ENCODE assay signal across 14 cellular contexts in the genomic region with DNA sequence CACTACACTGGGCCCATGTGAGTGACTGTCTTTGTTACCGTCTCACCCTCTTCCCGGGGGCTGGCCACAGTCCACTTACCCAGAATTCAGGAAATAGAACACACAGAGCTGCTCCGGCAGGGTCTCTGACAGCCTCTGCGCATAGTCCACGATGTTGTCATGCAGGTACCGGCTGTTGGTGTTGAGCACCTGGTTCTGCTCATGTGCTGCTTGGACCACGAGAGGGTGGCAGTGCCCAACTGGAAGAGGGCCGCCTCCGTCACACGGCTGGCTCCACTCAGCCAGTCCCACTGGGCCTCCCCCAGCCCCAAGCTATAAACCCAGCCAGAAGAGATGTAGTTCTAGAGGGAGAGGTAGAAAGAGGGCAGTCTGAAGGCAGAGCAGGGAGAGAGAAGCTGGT. TPM values are rescaled to one million over a fixed set of nuclear protein-coding genes. Genes with fewer than 3 reads are reported as not detected.
DNase-seq lines count a peak whose midpoint lies in the region; ATAC-seq, FAIRE-seq and TF ChIP-seq lines count a peak whose summit lies in the region.
"Had no signal": no experiment of that assay in that cellular context is flagged by ENCODE, and none has a peak within 500 bp of the region (broad histone marks: within the 10 kb centered on the region; RNA-seq: fewer than 3 reads in every experiment).

No MANE protein-coding gene starts in this region.

- H2AFZ ChIP-seq in HepG2 (ENCODE audit: low read length): no peak overlapping the region

- H3K36me3 ChIP-seq in HepG2 (replicated peaks in 1 of 2; ENCODE audit: control insufficient read depth in 1 of 2, insufficient read depth in 2 of 2, low read length in 2 of 2): peaks cover 14 to 25% of the 10 kb centered on the region in 2 experiments; a peak in 4 of 5 replicates
- H3K36me3 ChIP-seq: pancreas had no signal

- H3K4me1 ChIP-seq in HepG2 (ENCODE audit: insufficient read depth, low read length): peaks cover 48% of the 10 kb centered on the region

- intact Hi-C loops in activated naive CD4-positive, alpha-beta T cell treated with anti-CD3 and anti-CD28 coated beads for 36 hours (cut with micrococcal nuclease): loop anchor here (5.0 to 10.0 kb wide), 2 partner anchors 502 to 915 kb away; a partner anchor contains a TSS
- intact Hi-C loops in HepG2 (cut with micrococcal nuclease; ENCODE audit: unreplicated experiment): no loop called here

- in situ Hi-C loops in HepG2 (cut with HindIII; ENCODE audit: extremely low pct_ligation_motif_present, low pct_unique_long_range_greater_than_20kb): no loop called here

- H3K27ac ChIP-seq in HepG2 (ENCODE audit: extremely low read length, insufficient read depth, low read length): no peak overlapping the region
- H3K27ac ChIP-seq: KMS-11, pancreas had no signal

- H3K9me3 Mint-ChIP-seq in activated naive CD4-positive, alpha-beta T cell treated with anti-CD3 and anti-CD28 coated beads for 36 hours: no peaks in the 10 kb centered on the region
- H3K9me3 Mint-ChIP-seq in activated CD4-positive, alpha-beta memory T cell treated with anti-CD3 and anti-CD28 coated beads, Interleukin-2, amount 10 ng/mL, durations not matched to agents 7 days and 5 days: no peaks in the 10 kb centered on the region
- no peaks in the 10 kb centered on the region for H3K9me3 Mint-ChIP-seq in stimulated activated effector memory CD8-positive, alpha-beta T cell treated with anti-CD3 and anti-CD28 coated beads, Interleukin-12 subunit alpha, Interleukin-12 subunit beta, amount 100 ng/mL, for 72 hours

- peaks cover 20% of the 10 kb centered on the region for H3K79me2 ChIP-seq in HepG2 (ENCODE audit: insufficient read depth, low read length)

- peaks cover 50% of the 10 kb centered on the region for H3K4me1 Mint-ChIP-seq in activated naive CD4-positive, alpha-beta T cell treated with anti-CD3 and anti-CD28 coated beads for 36 hours (ENCODE audit: low read depth)
- H3K4me1 Mint-ChIP-seq in activated CD4-positive, alpha-beta memory T cell treated with anti-CD3 and anti-CD28 coated beads, Interleukin-2, amount 10 ng/mL, durations not matched to agents 7 days and 5 days: peaks cover 72% of the 10 kb centered on the region
- peaks cover 65% of the 10 kb centered on the region for H3K4me1 Mint-ChIP-seq in stimulated activated effector memory CD8-positive, alpha-beta T cell treated with anti-CD3 and anti-CD28 coated beads, Interleukin-12 subunit alpha, Interleukin-12 subunit beta, amount 100 ng/mL, for 72 hours

- ATAC-seq in HepG2 (no peak), esophagus mucosa (no peak)
- no peak for ATAC-seq in stimulated activated effector memory CD8-positive, alpha-beta T cell treated with anti-CD3 and anti-CD28 coated beads, Interleukin-12 subunit alpha, Interleukin-12 subunit beta, amount 100 ng/mL, for 72 hours
- ATAC-seq: left cardiac atrium, pancreas had no signal

- FAIRE-seq in HepG2 (lab: Jason Lieb, UNC): no peak
- FAIRE-seq: pancreas had no signal

- POLR2A ChIA-PET in activated CD4-positive, alpha-beta memory T cell treated with anti-CD3 and anti-CD28 coated beads, Interleukin-2, amount 10 ng/mL, durations not matched to agents 7 days and 5 days (lab: Charles Lee): interaction anchor here (1.8 to 9.2 kb wide), 4 partner anchors 10 to 26 kb away, joined by 5 to 120 read pairs (median 17); a partner anchor contains a TSS
- POLR2A ChIA-PET in HepG2 (lab: Yijun Ruan, JAX): interaction anchor here (1.5 kb wide), 1 partner anchor 20 kb away, joined by 5 read pairs; no protein-coding TSS in a partner anchor

- H3K36me3 Mint-ChIP-seq in activated naive CD4-positive, alpha-beta T cell treated with anti-CD3 and anti-CD28 coated beads for 36 hours (ENCODE audit: low read depth): peaks cover 56% of the 10 kb centered on the region
- H3K36me3 Mint-ChIP-seq in activated CD4-positive, alpha-beta memory T cell treated with anti-CD3 and anti-CD28 coated beads, Interleukin-2, amount 10 ng/mL, durations not matched to agents 7 days and 5 days (ENCODE audit: low read depth): peaks cover 66% of the 10 kb centered on the region
- peaks cover 72% of the 10 kb centered on the region for H3K36me3 Mint-ChIP-seq in stimulated activated effector memory CD8-positive, alpha-beta T cell treated with anti-CD3 and anti-CD28 coated beads, Interleukin-12 subunit alpha, Interleukin-12 subunit beta, amount 100 ng/mL, for 72 hours

- WGBS in HepG2 (ENCODE audit: low lambda C conversion rate): 97% methylated on average over 10 of the region's 10 CpGs

- peak overlapping the region; percentile 66 for H3K4me3 Mint-ChIP-seq in activated naive CD4-positive, alpha-beta T cell treated with anti-CD3 and anti-CD28 coated beads for 36 hours
- H3K4me3 Mint-ChIP-seq in activated CD4-positive, alpha-beta memory T cell treated with anti-CD3 and anti-CD28 coated beads, Interleukin-2, amount 10 ng/mL, durations not matched to agents 7 days and 5 days: peak overlapping the region; percentile 89
- peak overlapping the region; percentile 80 for H3K4me3 Mint-ChIP-seq in stimulated activated effector memory CD8-positive, alpha-beta T cell treated with anti-CD3 and anti-CD28 coated beads, Interleukin-12 subunit alpha, Interleukin-12 subunit beta, amount 100 ng/mL, for 72 hours

- H4K20me1 ChIP-seq in HepG2 (ENCODE audit: insufficient read depth, low read length): no peaks in the 10 kb centered on the region

- no peaks in the 10 kb centered on the region for H3K9me3 ChIP-seq in HepG2 (ENCODE audit: low read length)
- H3K9me3 ChIP-seq: pancreas had no signal

- CTCF ChIA-PET in activated naive CD4-positive, alpha-beta T cell treated with anti-CD3 and anti-CD28 coated beads for 36 hours (lab: Charles Lee): no interaction called here
- CTCF ChIA-PET in activated CD4-positive, alpha-beta memory T cell treated with anti-CD3 and anti-CD28 coated beads, Interleukin-2, amount 10 ng/mL, durations not matched to agents 7 days and 5 days (lab: Charles Lee): interaction anchor here (0.6 kb wide), 1 partner anchor 323 kb away, joined by 3 read pairs; no protein-coding TSS in a partner anchor
- CTCF ChIA-PET in HepG2 (lab: Yijun Ruan, JAX; ENCODE audit: low intra/inter-chr PET ratio, low total read pairs): no interaction called here

- no peak overlapping the region for H3K9ac ChIP-seq in HepG2 (ENCODE audit: insufficient read depth, low read depth, low read length)

- no peak for DNase-seq in activated naive CD4-positive, alpha-beta T cell treated with anti-CD3 and anti-CD28 coated beads for 36 hours
- DNase-seq in activated naive CD4-positive, alpha-beta T cell treated with Interleukin-2 at 50 U/mL for 16 hours: no peak
- no peak for DNase-seq in activated CD4-positive, alpha-beta memory T cell treated with anti-CD3 and anti-CD28 coated beads, Interleukin-2, amount 10 ng/mL, durations not matched to agents 7 days and 5 days
- DNase-seq in HepG2 (ENCODE audit: low spot score) (no peak), NCI-H1436 (lab: John Stamatoyannopoulos, UW) (no peak), NCI-H2227 (lab: John Stamatoyannopoulos, UW; ENCODE audit: unreplicated experiment) (no peak)
- DNase-seq in stimulated activated effector memory CD8-positive, alpha-beta T cell treated with anti-CD3 and anti-CD28 coated beads, Interleukin-12 subunit alpha, Interleukin-12 subunit beta, amount 100 ng/mL, for 72 hours (ENCODE audit: low spot score in 2 of 2): no peak
- DNase-seq: left cardiac atrium, NCI-H2029, SW 1271 had no signal

- TF ChIP-seq EP300 in HepG2 (IDR thresholded peaks at IDR 0.05; ENCODE audit: low read depth in 2 of 2, low read length in 2 of 2): no peak
- TF ChIP-seq EP300 in HepG2 (CRISPR knock-in tag; IDR thresholded peaks at IDR 0.05; ENCODE audit: borderline replicate concordance): no peak

- no TSS peak for BruUV-seq in HepG2 (replicated peaks; lab: Mats Ljungman, UMichigan)

- no peak overlapping the region for H3K27ac Mint-ChIP-seq in activated naive CD4-positive, alpha-beta T cell treated with anti-CD3 and anti-CD28 coated beads for 36 hours
- peak overlapping the region; percentile 71 for H3K27ac Mint-ChIP-seq in activated CD4-positive, alpha-beta memory T cell treated with anti-CD3 and anti-CD28 coated beads, Interleukin-2, amount 10 ng/mL, durations not matched to agents 7 days and 5 days
- peak overlapping the region; percentile 87 for H3K27ac Mint-ChIP-seq in stimulated activated effector memory CD8-positive, alpha-beta T cell treated with anti-CD3 and anti-CD28 coated beads, Interleukin-12 subunit alpha, Interleukin-12 subunit beta, amount 100 ng/mL, for 72 hours

- TF ChIP-seq RAD21 in HepG2 (CRISPR knock-in tag; IDR thresholded peaks at IDR 0.05): no peak

- TF ChIP-seq POLR2A in HepG2 (IDR thresholded peaks at IDR 0.05; ENCODE audit: insufficient read depth in 1 of 2, low read depth in 2 of 2, low read length in 2 of 2): no peak

- no peaks in the 10 kb centered on the region for H3K27me3 ChIP-seq in HepG2 (ENCODE audit: control insufficient read depth in 1 of 2, insufficient read depth in 2 of 2, low read length in 2 of 2)
- H3K27me3 ChIP-seq: pancreas had no signal

- no peak for TF ChIP-seq CTCF in HepG2 (CRISPR knock-in tag; IDR thresholded peaks at IDR 0.05)

- H3K4me3 ChIP-seq in HepG2 (replicated peaks in 1 of 3; ENCODE audit: insufficient read depth in 1 of 3, low read depth in 2 of 3, low read length in 3 of 3): no peak overlapping the region
- H3K4me3 ChIP-seq: pancreas had no signal

- no peak overlapping the region for H3K4me2 ChIP-seq in HepG2 (ENCODE audit: low read depth, low read length)

- no peaks in the 10 kb centered on the region for H3K27me3 Mint-ChIP-seq in activated naive CD4-positive, alpha-beta T cell treated with anti-CD3 and anti-CD28 coated beads for 36 hours (ENCODE audit: low read depth)
- H3K27me3 Mint-ChIP-seq in activated CD4-positive, alpha-beta memory T cell treated with anti-CD3 and anti-CD28 coated beads, Interleukin-2, amount 10 ng/mL, durations not matched to agents 7 days and 5 days: no peaks in the 10 kb centered on the region

RNA-seq across cellular contexts. Expression of a gene that starts 2.7 kb away (rescaled TPM):
- 10 to 100 TPM; 50.9 to 51.2 TPM for total RNA-seq in activated naive CD4-positive, alpha-beta T cell treated with anti-CD3 and anti-CD28 coated beads for 36 hours
- total RNA-seq in activated CD4-positive, alpha-beta memory T cell treated with anti-CD3 and anti-CD28 coated beads, Interleukin-2, amount 10 ng/mL, durations not matched to agents 7 days and 5 days: 100 to 1,000 TPM; 106 to 112 TPM
- 6.5 and 18.0 TPM in 2 replicates for total RNA-seq in HepG2 (2016; rRNA removed; fragmentation: Illumina TruSeq; extraction: Trizol)
- 9.3 and 10.3 TPM in 2 replicates for total RNA-seq in HepG2 (2016; cell fraction: cytosol; rRNA removed; fragmentation: Illumina TruSeq; extraction: Trizol; ENCODE audit: low read depth)
- total RNA-seq in HepG2 (2016; cell fraction: insoluble cytoplasmic fraction; rRNA removed; fragmentation: Illumina TruSeq; extraction: Trizol): 6.3 and 18.2 TPM in 2 replicates
- 12.3 and 14.3 TPM in 2 replicates for total RNA-seq in HepG2 (2016; cell fraction: membrane; rRNA removed; fragmentation: Illumina TruSeq; extraction: Trizol)
- 28.0 and 31.5 TPM in 2 replicates for total RNA-seq in HepG2 (2016; cell fraction: nucleus; rRNA removed; fragmentation: Illumina TruSeq; extraction: Trizol)
- polyA plus RNA-seq in HepG2 (2011; rRNA removed): 78.6 and 94.3 TPM in 2 replicates
- 35.8 and 36.7 TPM in 2 replicates for polyA plus RNA-seq in HepG2 (2011; cell fraction: cytosol; rRNA removed)
- polyA plus RNA-seq in HepG2 (2011; cell fraction: nucleus; rRNA removed): 312 and 345 TPM in 2 replicates
- polyA plus RNA-seq in HepG2 (2012): 25.4 and 34.0 TPM in 2 replicates
- 6.9 and 8.7 TPM in 2 replicates for polyA plus RNA-seq in HepG2 (2016; cell fraction: cytosol; fragmentation: Illumina TruSeq; extraction: Trizol; ENCODE audit: low read depth)
- 6.1 and 7.0 TPM in 2 replicates for polyA plus RNA-seq in HepG2 (2016; cell fraction: insoluble cytoplasmic fraction; fragmentation: Illumina TruSeq; extraction: Trizol; ENCODE audit: low read depth)
- 9.0 and 11.2 TPM in 2 replicates for polyA plus RNA-seq in HepG2 (2016; cell fraction: membrane; fragmentation: Illumina TruSeq; extraction: Trizol; ENCODE audit: low read depth)
- polyA plus RNA-seq in HepG2 (2016; cell fraction: nucleus; fragmentation: Illumina TruSeq; extraction: Trizol; ENCODE audit: insufficient read depth, low read depth): 47.5 and 57.4 TPM in 2 replicates
- polyA minus RNA-seq in HepG2 (2011; rRNA and poly(A)+ RNA removed; ENCODE audit: low replicate concordance): 97.9 and 139 TPM in 2 replicates
- polyA minus RNA-seq in HepG2 (2011; cell fraction: cytosol; rRNA and poly(A)+ RNA removed): 10.3 and 11.5 TPM in 2 replicates
- 134 and 154 TPM in 2 replicates for polyA minus RNA-seq in HepG2 (2011; cell fraction: nucleus; rRNA and poly(A)+ RNA removed)
- 26.8 TPM for total RNA-seq in esophagus mucosa

RNA-seq across cellular contexts. Expression of a gene that starts 25.5 kb away (rescaled TPM):
- total RNA-seq in activated naive CD4-positive, alpha-beta T cell treated with anti-CD3 and anti-CD28 coated beads for 36 hours: 100 to 1,000 TPM; 251 to 262 TPM
- total RNA-seq in activated CD4-positive, alpha-beta memory T cell treated with anti-CD3 and anti-CD28 coated beads, Interleukin-2, amount 10 ng/mL, durations not matched to agents 7 days and 5 days: 100 to 1,000 TPM; 177 to 186 TPM
- 111 and 132 TPM in 2 replicates for total RNA-seq in HepG2 (2016; rRNA removed; fragmentation: Illumina TruSeq; extraction: Trizol)
- total RNA-seq in HepG2 (2016; cell fraction: cytosol; rRNA removed; fragmentation: Illumina TruSeq; extraction: Trizol; ENCODE audit: low read depth): 12.0 and 13.3 TPM in 2 replicates
- 110 and 122 TPM in 2 replicates for total RNA-seq in HepG2 (2016; cell fraction: insoluble cytoplasmic fraction; rRNA removed; fragmentation: Illumina TruSeq; extraction: Trizol)
- 37.5 and 44.0 TPM in 2 replicates for total RNA-seq in HepG2 (2016; cell fraction: membrane; rRNA removed; fragmentation: Illumina TruSeq; extraction: Trizol)
- total RNA-seq in HepG2 (2016; cell fraction: nucleus; rRNA removed; fragmentation: Illumina TruSeq; extraction: Trizol): 54.8 and 64.8 TPM in 2 replicates
- 46.1 and 62.6 TPM in 2 replicates for polyA plus RNA-seq in HepG2 (2011; rRNA removed)
- 52.5 and 54.6 TPM in 2 replicates for polyA plus RNA-seq in HepG2 (2011; cell fraction: cytosol; rRNA removed)
- 28.6 and 30.1 TPM in 2 replicates for polyA plus RNA-seq in HepG2 (2011; cell fraction: nucleus; rRNA removed)
- 55.4 and 68.0 TPM in 2 replicates for polyA plus RNA-seq in HepG2 (2012)
- 12.0 and 13.6 TPM in 2 replicates for polyA plus RNA-seq in HepG2 (2016; cell fraction: cytosol; fragmentation: Illumina TruSeq; extraction: Trizol; ENCODE audit: low read depth)
- 241 and 256 TPM in 2 replicates for polyA plus RNA-seq in HepG2 (2016; cell fraction: insoluble cytoplasmic fraction; fragmentation: Illumina TruSeq; extraction: Trizol; ENCODE audit: low read depth)
- 36.3 and 40.6 TPM in 2 replicates for polyA plus RNA-seq in HepG2 (2016; cell fraction: membrane; fragmentation: Illumina TruSeq; extraction: Trizol; ENCODE audit: low read depth)
- polyA plus RNA-seq in HepG2 (2016; cell fraction: nucleus; fragmentation: Illumina TruSeq; extraction: Trizol; ENCODE audit: insufficient read depth, low read depth): 151 and 157 TPM in 2 replicates
- 17.1 and 71.1 TPM in 2 replicates for polyA minus RNA-seq in HepG2 (2011; rRNA and poly(A)+ RNA removed; ENCODE audit: low replicate concordance)
- 15.4 and 24.9 TPM in 2 replicates for polyA minus RNA-seq in HepG2 (2011; cell fraction: cytosol; rRNA and poly(A)+ RNA removed)
- polyA minus RNA-seq in HepG2 (2011; cell fraction: nucleus; rRNA and poly(A)+ RNA removed): 26.0 and 31.3 TPM in 2 replicates
- 153 TPM for total RNA-seq in esophagus mucosa

RNA-seq across cellular contexts. Expression of a gene that starts 42.7 kb away (rescaled TPM):
- not detected for total RNA-seq in activated naive CD4-positive, alpha-beta T cell treated with anti-CD3 and anti-CD28 coated beads for 36 hours
- total RNA-seq in activated CD4-positive, alpha-beta memory T cell treated with anti-CD3 and anti-CD28 coated beads, Interleukin-2, amount 10 ng/mL, durations not matched to agents 7 days and 5 days: not detected
- not detected in 2 replicates for total RNA-seq in HepG2 (2016; rRNA removed; fragmentation: Illumina TruSeq; extraction: Trizol)
- not detected in 2 replicates for total RNA-seq in HepG2 (2016; cell fraction: cytosol; rRNA removed; fragmentation: Illumina TruSeq; extraction: Trizol; ENCODE audit: low read depth)
- not detected in 2 replicates for total RNA-seq in HepG2 (2016; cell fraction: insoluble cytoplasmic fraction; rRNA removed; fragmentation: Illumina TruSeq; extraction: Trizol)
- total RNA-seq in HepG2 (2016; cell fraction: membrane; rRNA removed; fragmentation: Illumina TruSeq; extraction: Trizol): not detected in 2 replicates
- not detected in 2 replicates for total RNA-seq in HepG2 (2016; cell fraction: nucleus; rRNA removed; fragmentation: Illumina TruSeq; extraction: Trizol)
- polyA plus RNA-seq in HepG2 (2011; rRNA removed): 0.03 TPM in 1 of 2 replicates, not detected in the other
- not detected in 2 replicates for polyA plus RNA-seq in HepG2 (2011; cell fraction: cytosol; rRNA removed)
- polyA plus RNA-seq in HepG2 (2011; cell fraction: nucleus; rRNA removed): not detected in 2 replicates
- 0.05 TPM in 1 of 2 replicates, not detected in the other for polyA plus RNA-seq in HepG2 (2012)
- polyA plus RNA-seq in HepG2 (2016; cell fraction: cytosol; fragmentation: Illumina TruSeq; extraction: Trizol; ENCODE audit: low read depth): not detected in 2 replicates
- not detected in 2 replicates for polyA plus RNA-seq in HepG2 (2016; cell fraction: insoluble cytoplasmic fraction; fragmentation: Illumina TruSeq; extraction: Trizol; ENCODE audit: low read depth)
- polyA plus RNA-seq in HepG2 (2016; cell fraction: membrane; fragmentation: Illumina TruSeq; extraction: Trizol; ENCODE audit: low read depth): not detected in 2 replicates
- polyA plus RNA-seq in HepG2 (2016; cell fraction: nucleus; fragmentation: Illumina TruSeq; extraction: Trizol; ENCODE audit: insufficient read depth, low read depth): not detected in 2 replicates
- not detected in 2 replicates for polyA minus RNA-seq in HepG2 (2011; rRNA and poly(A)+ RNA removed; ENCODE audit: low replicate concordance)
- not detected in 2 replicates for polyA minus RNA-seq in HepG2 (2011; cell fraction: cytosol; rRNA and poly(A)+ RNA removed)
- not detected in 2 replicates for polyA minus RNA-seq in HepG2 (2011; cell fraction: nucleus; rRNA and poly(A)+ RNA removed)
- not detected for total RNA-seq in esophagus mucosa
- total RNA-seq: activated CD8-positive, alpha-beta memory T cell treated with anti-CD3 and anti-CD28 coated beads for 36 hours; left cardiac atrium; pancreas had no signal
- polyA plus RNA-seq: pancreas had no signal
